In genomic region chr5:181114844-181115778, GRCh38 we compare ENCODE assay signal across 1 cellular context.
TF ChIP-seq lines count a peak whose summit lies in the region.

No MANE protein-coding gene starts in this region.

TF ChIP-seq in H1, 55 proteins besides CTCF, POLR2A, EP300 and RAD21:
- no peak for TF ChIP-seq KDM4A (IDR thresholded peaks at IDR 0.05; ENCODE audit: low read depth, low read length, severe bottlenecking)
- TF ChIP-seq BCL11A (IDR thresholded peaks at IDR 0.05; ENCODE audit: low read depth in 2 of 2, low read length in 2 of 2) = no peak
- no peak for TF ChIP-seq GABPA (IDR thresholded peaks at IDR 0.05; ENCODE audit: borderline replicate concordance, insufficient read depth, low read length)
- peak; percentile 89; the same call in 1 of the 2 replicates for TF ChIP-seq SUZ12 (IDR thresholded peaks at IDR 0.05; ENCODE audit: low read length)
- no peak for TF ChIP-seq PHF8 (conservative IDR thresholded peaks at IDR 0.05; ENCODE audit: low read depth, low read length)
- TF ChIP-seq KDM1A (IDR thresholded peaks at IDR 0.05; ENCODE audit: borderline replicate concordance, low read length) = no peak
- no peak for TF ChIP-seq SIRT6 (IDR thresholded peaks at IDR 0.05; ENCODE audit: low read length)
- TF ChIP-seq USF2 (IDR thresholded peaks at IDR 0.05; ENCODE audit: low read length) = no peak
- no peak for TF ChIP-seq MAFK (IDR thresholded peaks at IDR 0.05; ENCODE audit: low read depth, low read length)
- TF ChIP-seq KDM5A (IDR thresholded peaks at IDR 0.05; ENCODE audit: low read length) = no peak
- TF ChIP-seq JUND (IDR thresholded peaks at IDR 0.05; ENCODE audit: low read length) = no peak
- no peak for TF ChIP-seq POU5F1 (IDR thresholded peaks at IDR 0.05; ENCODE audit: low read depth, low read length)
- TF ChIP-seq CBX8 (IDR thresholded peaks at IDR 0.05; ENCODE audit: borderline replicate concordance, low read depth, low read length) = no peak
- TF ChIP-seq MAX (IDR thresholded peaks at IDR 0.05) = peak; percentile 65
- TF ChIP-seq E2F6 (IDR thresholded peaks at IDR 0.05) = peak; percentile 16
- no peak for TF ChIP-seq HDAC2 (IDR thresholded peaks at IDR 0.05; ENCODE audit: borderline replicate concordance in 1 of 2, low read depth in 2 of 2, low read length in 2 of 2)
- no peak for TF ChIP-seq JUN (IDR thresholded peaks at IDR 0.05; ENCODE audit: low read depth, low read length)
- TF ChIP-seq RBBP5 (IDR thresholded peaks at IDR 0.05; ENCODE audit: borderline replicate concordance, low read depth, low read length) = 0 out of 2 replicates have a peak, but pooled peaks have one; percentile 29
- peak; percentile 83 for TF ChIP-seq EZH2 (IDR thresholded peaks at IDR 0.05; ENCODE audit: low read depth, low read length, severe bottlenecking)
- no peak for TF ChIP-seq ZNF274 (IDR thresholded peaks at IDR 0.05; ENCODE audit: borderline replicate concordance, extremely low read depth, low read length)
